20 cellular contexts compared by ENCODE assay signal in genomic region chr16:22252317-22252716, GRCh38.
"Had no signal": no experiment of that assay in that cellular context is flagged by ENCODE, and none has a peak within 500 bp of the region (broad histone marks: within the 10 kb centered on the region; RNA-seq: fewer than 3 reads in every experiment).

No MANE protein-coding gene starts in this region.

- H3K79me2 ChIP-seq: hepatocyte had no signal

- DNase-seq: activated CD4-positive, alpha-beta T cell treated with anti-CD3 and anti-CD28 coated beads, Interleukin-2, amount 50 U/mL, for 4 hours; activated CD8-positive, alpha-beta memory T cell treated with anti-CD3 and anti-CD28 coated beads, Interleukin-2, amount 10 ng/mL, durations not matched to agents 7 days and 5 days; activated naive CD4-positive, alpha-beta T cell; activated naive CD8-positive, alpha-beta T cell treated with anti-CD3 and anti-CD28 coated beads for 36 hours; amniotic stem cell; dermis blood vessel endothelial cell; foreskin fibroblast; left lung; small intestine; stimulated activated CD4-positive, alpha-beta T cell treated with anti-CD3 and anti-CD28 coated beads, Interleukin-15, amount 100 ng/mL, for 24 hours; stimulated activated CD4-positive, alpha-beta T cell treated with anti-CD3 and anti-CD28 coated beads, Interleukin-2, amount 100 ng/mL, for 48 hours; testis; WERI-Rb-1 had no signal

- H3K4me3 Mint-ChIP-seq: activated CD8-positive, alpha-beta memory T cell treated with anti-CD3 and anti-CD28 coated beads, Interleukin-2, amount 10 ng/mL, durations not matched to agents 7 days and 5 days; activated naive CD8-positive, alpha-beta T cell treated with anti-CD3 and anti-CD28 coated beads for 36 hours; activated T-helper 17 cell treated with anti-CD3 and anti-CD28 coated beads, Interleukin-2, amount 50 U/mL, for 72 hours; T-helper 1 cell treated with Interleukin-12 subunit alpha and Interleukin-12 subunit beta and Interleukin-4 antibody, amounts not matched to agents 30 μg/mL and 1 μg/mL, for 36 hours; type B pancreatic cell had no signal

- H3K4me1 ChIP-seq: left lung, prostate gland, right atrium auricular region, testis had no signal

- H2AFZ ChIP-seq: hepatocyte had no signal

- H3K9me3 Mint-ChIP-seq: activated T-helper 17 cell treated with anti-CD3 and anti-CD28 coated beads, Interleukin-2, amount 50 U/mL, for 72 hours; type B pancreatic cell had no signal

- H3K4me3 ChIP-seq: hepatocyte, left lung, prostate gland, right atrium auricular region, testis had no signal

- H3K27ac ChIP-seq: epithelial cell of prostate, hepatocyte, left lung, prostate gland, right atrium auricular region, testis, WERI-Rb-1 had no signal

- H3K4me2 ChIP-seq: hepatocyte had no signal

- H3K27me3 Mint-ChIP-seq: activated CD8-positive, alpha-beta memory T cell treated with anti-CD3 and anti-CD28 coated beads, Interleukin-2, amount 10 ng/mL, durations not matched to agents 7 days and 5 days; activated naive CD8-positive, alpha-beta T cell treated with anti-CD3 and anti-CD28 coated beads for 36 hours; activated T-helper 17 cell treated with anti-CD3 and anti-CD28 coated beads, Interleukin-2, amount 50 U/mL, for 72 hours; type B pancreatic cell had no signal

- H3K4me1 Mint-ChIP-seq: activated T-helper 17 cell treated with anti-CD3 and anti-CD28 coated beads, Interleukin-2, amount 50 U/mL, for 72 hours had no signal

- H3K27ac Mint-ChIP-seq: activated naive CD8-positive, alpha-beta T cell treated with anti-CD3 and anti-CD28 coated beads for 36 hours; activated T-helper 17 cell treated with anti-CD3 and anti-CD28 coated beads, Interleukin-2, amount 50 U/mL, for 72 hours; T-helper 1 cell treated with Interleukin-12 subunit alpha and Interleukin-12 subunit beta and Interleukin-4 antibody, amounts not matched to agents 30 μg/mL and 1 μg/mL, for 36 hours; type B pancreatic cell had no signal

- H3K27me3 ChIP-seq: hepatocyte, left lung, right atrium auricular region, testis had no signal

- H3K9me3 ChIP-seq: prostate gland, testis had no signal

- ATAC-seq: left lung had no signal
